8 cellular contexts compared by ENCODE assay signal in the genomic region with DNA sequence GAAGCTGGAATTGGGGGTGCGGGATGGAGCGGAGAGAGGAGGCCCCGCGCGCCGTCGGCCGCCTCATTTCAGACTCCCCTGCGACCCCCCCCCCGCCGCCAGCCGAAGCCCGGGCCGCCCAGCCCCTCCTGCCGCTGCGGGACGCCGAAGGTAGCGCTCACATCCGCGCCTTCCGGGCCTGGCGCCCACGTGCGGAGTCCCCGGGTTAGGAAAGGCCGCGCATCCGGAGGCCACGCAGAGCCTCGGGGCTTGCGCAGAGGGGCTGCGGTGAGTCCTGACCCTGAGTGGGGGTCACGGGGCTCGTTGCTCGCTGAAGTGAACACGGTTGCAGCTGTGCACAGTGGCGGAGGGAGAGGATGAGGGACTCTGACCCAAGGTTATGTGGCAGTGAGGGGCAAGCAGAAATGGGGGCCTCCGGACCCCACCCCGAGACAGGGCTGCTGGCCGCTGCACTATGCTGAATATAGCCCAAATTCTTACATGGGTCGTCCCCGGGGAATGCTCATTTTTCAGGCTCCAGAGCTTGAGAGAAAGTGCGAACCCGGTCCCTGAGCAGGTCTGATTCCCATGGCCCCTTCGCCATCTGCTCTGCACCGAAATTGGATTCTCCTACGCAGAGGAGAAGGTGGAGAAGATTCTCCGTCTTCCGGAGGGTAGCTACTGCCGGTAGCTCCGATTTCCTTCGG. TPM values are rescaled to one million over a fixed set of nuclear protein-coding genes. Genes with fewer than 3 reads are reported as not detected.
DNase-seq lines count a peak whose midpoint lies in the region; ATAC-seq and TF ChIP-seq lines count a peak whose summit lies in the region.

No MANE protein-coding gene starts in this region.

- TF ChIP-seq CTCF in GM10248 (IDR thresholded peaks at IDR 0.05; ENCODE audit: control extremely low read depth, extremely low read depth, low read depth, missing control alignments) = no peak
- no peak for TF ChIP-seq CTCF in chondrocyte (IDR thresholded peaks at IDR 0.05)
- TF ChIP-seq CTCF in liver (IDR thresholded peaks at IDR 0.05; ENCODE audit: low read depth, low read length, missing input control) = no peak

- TF ChIP-seq RAD21 in liver (IDR thresholded peaks at IDR 0.05) = no peak

- ATAC-seq in GM21825 (IDR thresholded peaks at IDR 0.05; ENCODE audit: unreplicated experiment) = peak; percentile 39
- ATAC-seq in activated CD4-positive, CD25-positive, alpha-beta regulatory T cell treated with anti-CD3 and anti-CD28 coated beads, Interleukin-2, amount 50 U/mL, for 24 hours = peak; percentile 39 to 46

- DNase-seq in GM10248 (ENCODE audit: extremely low spot score) (peak; percentile 75), chondrocyte (ENCODE audit: low spot score) (no peak), cortex of kidney (lab: John Stamatoyannopoulos, UW) (no peak)
- DNase-seq in stimulated activated CD4-positive, alpha-beta T cell treated with anti-CD3 and anti-CD28 coated beads, Interleukin-4, amount 100 ng/mL, for 4 hours = peak; percentile 56 to 58

- H3K36me3 Mint-ChIP-seq in chondrocyte (ENCODE audit: low read depth) = peaks cover 8% of the 10 kb centered on the region

- 11% methylated on average over 53 of the region's 53 CpGs for WGBS in liver

- no peaks in the 10 kb centered on the region for H3K27me3 ChIP-seq in liver (ENCODE audit: control insufficient read depth in 4 of 4, insufficient read depth in 4 of 4, low read length in 3 of 4)

- peaks cover 3 to 14% (median 7%) of the 10 kb centered on the region in 4 donors for H3K4me1 ChIP-seq in liver (ENCODE audit: control insufficient read depth in 4 of 4, insufficient read depth in 4 of 4, low read length in 3 of 4)

- no peaks in the 10 kb centered on the region for H3K27me3 Mint-ChIP-seq in chondrocyte (ENCODE audit: low read depth)

- H3K36me3 ChIP-seq in KOPT-K1 (ENCODE audit: insufficient read depth, low read length) (peaks cover 45% of the 10 kb centered on the region), liver (ENCODE audit: control insufficient read depth in 4 of 4, insufficient read depth in 3 of 4, low read depth in 1 of 4, low read length in 3 of 4) (peaks cover 0 to 12% (median 2%) of the 10 kb centered on the region in 4 donors)

- H3K4me3 ChIP-seq in liver (ENCODE audit: low read depth in 1 of 3, low read length in 3 of 3) = peak overlapping the region in 2 of 3 donors; percentile 55 to 77

- CTCF ChIA-PET in GM10248 (lab: Yijun Ruan, JAX) = interaction anchor here (1.2 kb wide), 1 partner anchor 40 kb away, joined by 3 read pairs; no protein-coding TSS in a partner anchor

- H3K27ac ChIP-seq in KOPT-K1 (ENCODE audit: low read depth, low read length, poor library complexity, severe bottlenecking) (peak overlapping the region; percentile 90), liver (ENCODE audit: low read depth in 1 of 2, low read length in 2 of 2) (peak overlapping the region; percentile 61 to 69)

- H3K9ac ChIP-seq in liver (ENCODE audit: low read depth in 1 of 2, low read length in 2 of 2) = peak overlapping the region in 1 of 2 donors; percentile 43

- peaks cover 48% of the 10 kb centered on the region for H3K4me1 Mint-ChIP-seq in chondrocyte (ENCODE audit: low read depth)

- POLR2A ChIA-PET in GM10248 (lab: Yijun Ruan, JAX) = no interaction called here

- peak overlapping the region; percentile 84 for H3K27ac Mint-ChIP-seq in chondrocyte (ENCODE audit: unreplicated experiment)

- no peaks in the 10 kb centered on the region for H3K9me3 Mint-ChIP-seq in chondrocyte (ENCODE audit: low read depth)

- H3K9me3 ChIP-seq in KOPT-K1 (ENCODE audit: insufficient read depth, low read length, poor library complexity, severe bottlenecking) (no peaks in the 10 kb centered on the region), liver (ENCODE audit: control insufficient read depth in 4 of 4, low read length in 3 of 4) (no peaks in the 10 kb centered on the region)

- H3K4me3 Mint-ChIP-seq in chondrocyte (ENCODE audit: unreplicated experiment) = peak overlapping the region; percentile 78

TF ChIP-seq in liver, 16 proteins besides CTCF, POLR2A, EP300 and RAD21:
- no peak for TF ChIP-seq JUND (IDR thresholded peaks at IDR 0.05)
- no peak for TF ChIP-seq FOXA1 (IDR thresholded peaks at IDR 0.05)
- TF ChIP-seq NR2F2 (IDR thresholded peaks at IDR 0.05) = no peak
- TF ChIP-seq, protein P1, sequence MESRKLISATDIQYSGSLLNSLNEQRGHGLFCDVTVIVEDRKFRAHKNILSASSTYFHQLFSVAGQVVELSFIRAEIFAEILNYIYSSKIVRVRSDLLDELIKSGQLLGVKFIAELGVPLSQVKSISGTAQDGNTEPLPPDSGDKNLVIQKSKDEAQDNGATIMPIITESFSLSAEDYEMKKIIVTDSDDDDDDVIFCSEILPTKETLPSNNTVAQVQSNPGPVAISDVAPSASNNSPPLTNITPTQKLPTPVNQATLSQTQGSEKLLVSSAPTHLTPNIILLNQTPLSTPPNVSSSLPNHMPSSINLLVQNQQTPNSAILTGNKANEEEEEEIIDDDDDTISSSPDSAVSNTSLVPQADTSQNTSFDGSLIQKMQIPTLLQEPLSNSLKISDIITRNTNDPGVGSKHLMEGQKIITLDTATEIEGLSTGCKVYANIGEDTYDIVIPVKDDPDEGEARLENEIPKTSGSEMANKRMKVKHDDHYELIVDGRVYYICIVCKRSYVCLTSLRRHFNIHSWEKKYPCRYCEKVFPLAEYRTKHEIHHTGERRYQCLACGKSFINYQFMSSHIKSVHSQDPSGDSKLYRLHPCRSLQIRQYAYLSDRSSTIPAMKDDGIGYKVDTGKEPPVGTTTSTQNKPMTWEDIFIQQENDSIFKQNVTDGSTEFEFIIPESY (IDR thresholded peaks at IDR 0.05) = no peak
- no peak for TF ChIP-seq YY1 (IDR thresholded peaks at IDR 0.05)
- no peak for TF ChIP-seq RXRA (IDR thresholded peaks at IDR 0.05)
- TF ChIP-seq, protein P2, sequence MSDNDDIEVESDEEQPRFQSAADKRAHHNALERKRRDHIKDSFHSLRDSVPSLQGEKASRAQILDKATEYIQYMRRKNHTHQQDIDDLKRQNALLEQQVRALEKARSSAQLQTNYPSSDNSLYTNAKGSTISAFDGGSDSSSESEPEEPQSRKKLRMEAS (IDR thresholded peaks at IDR 0.05) = no peak
- no peak for TF ChIP-seq SP1 (IDR thresholded peaks at IDR 0.05)
- no peak for TF ChIP-seq GABPA (IDR thresholded peaks at IDR 0.05 in 1 of 2, conservative IDR thresholded peaks at IDR 0.05 in 1 of 2)
- no peak for TF ChIP-seq EGR1 (IDR thresholded peaks at IDR 0.05; ENCODE audit: low read depth in 2 of 2)
- TF ChIP-seq HNF4G (IDR thresholded peaks at IDR 0.05) = no peak
- TF ChIP-seq TAF1 (conservative IDR thresholded peaks at IDR 0.05) = no peak
- TF ChIP-seq, protein P3, sequence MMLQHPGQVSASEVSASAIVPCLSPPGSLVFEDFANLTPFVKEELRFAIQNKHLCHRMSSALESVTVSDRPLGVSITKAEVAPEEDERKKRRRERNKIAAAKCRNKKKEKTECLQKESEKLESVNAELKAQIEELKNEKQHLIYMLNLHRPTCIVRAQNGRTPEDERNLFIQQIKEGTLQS (IDR thresholded peaks at IDR 0.05) = no peak
- TF ChIP-seq, protein P4, sequence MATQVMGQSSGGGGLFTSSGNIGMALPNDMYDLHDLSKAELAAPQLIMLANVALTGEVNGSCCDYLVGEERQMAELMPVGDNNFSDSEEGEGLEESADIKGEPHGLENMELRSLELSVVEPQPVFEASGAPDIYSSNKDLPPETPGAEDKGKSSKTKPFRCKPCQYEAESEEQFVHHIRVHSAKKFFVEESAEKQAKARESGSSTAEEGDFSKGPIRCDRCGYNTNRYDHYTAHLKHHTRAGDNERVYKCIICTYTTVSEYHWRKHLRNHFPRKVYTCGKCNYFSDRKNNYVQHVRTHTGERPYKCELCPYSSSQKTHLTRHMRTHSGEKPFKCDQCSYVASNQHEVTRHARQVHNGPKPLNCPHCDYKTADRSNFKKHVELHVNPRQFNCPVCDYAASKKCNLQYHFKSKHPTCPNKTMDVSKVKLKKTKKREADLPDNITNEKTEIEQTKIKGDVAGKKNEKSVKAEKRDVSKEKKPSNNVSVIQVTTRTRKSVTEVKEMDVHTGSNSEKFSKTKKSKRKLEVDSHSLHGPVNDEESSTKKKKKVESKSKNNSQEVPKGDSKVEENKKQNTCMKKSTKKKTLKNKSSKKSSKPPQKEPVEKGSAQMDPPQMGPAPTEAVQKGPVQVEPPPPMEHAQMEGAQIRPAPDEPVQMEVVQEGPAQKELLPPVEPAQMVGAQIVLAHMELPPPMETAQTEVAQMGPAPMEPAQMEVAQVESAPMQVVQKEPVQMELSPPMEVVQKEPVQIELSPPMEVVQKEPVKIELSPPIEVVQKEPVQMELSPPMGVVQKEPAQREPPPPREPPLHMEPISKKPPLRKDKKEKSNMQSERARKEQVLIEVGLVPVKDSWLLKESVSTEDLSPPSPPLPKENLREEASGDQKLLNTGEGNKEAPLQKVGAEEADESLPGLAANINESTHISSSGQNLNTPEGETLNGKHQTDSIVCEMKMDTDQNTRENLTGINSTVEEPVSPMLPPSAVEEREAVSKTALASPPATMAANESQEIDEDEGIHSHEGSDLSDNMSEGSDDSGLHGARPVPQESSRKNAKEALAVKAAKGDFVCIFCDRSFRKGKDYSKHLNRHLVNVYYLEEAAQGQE (IDR thresholded peaks at IDR 0.05) = no peak
- no peak for TF ChIP-seq HNF4A (conservative IDR thresholded peaks at IDR 0.05)
- TF ChIP-seq FOXA2 (IDR thresholded peaks at IDR 0.05) = no peak

RNA-seq across cellular contexts. Expression of a gene that starts 0.7 kb away (rescaled TPM):
- total RNA-seq in chondrocyte (25.0 to 30.0 TPM (median 27.9 TPM) in 3 replicates), liver (1 to 10 TPM; 5.9 to 7.5 TPM)
- 1 to 10 TPM in 1 of 2 donors, under 1 TPM in 1; 0.93 to 3.4 TPM for polyA plus RNA-seq in liver

Comparison
In these comparisons a context has a peak if more than half of its experiments do, and no peak if none do; other contexts are left out.
1. DNase-seq: peak in GM10248 (single experiment) and stimulated activated CD4-positive, alpha-beta T cell treated with anti-CD3 and anti-CD28 coated beads, Interleukin-4, amount 100 ng/mL, for 4 hours (2 of 2); none in chondrocyte (single experiment) and cortex of kidney (single experiment).